ENCODE assay signal across 8 cellular contexts in genomic region chr16:81889896-81890634, GRCh38.
DNase-seq lines count a peak whose midpoint lies in the region; ATAC-seq, FAIRE-seq and TF ChIP-seq lines count a peak whose summit lies in the region.
"Had no signal": no experiment of that assay in that cellular context is flagged by ENCODE, and none has a peak within 500 bp of the region (broad histone marks: within the 10 kb centered on the region; RNA-seq: fewer than 3 reads in every experiment).

No MANE protein-coding gene starts in this region.

- no peaks in the 10 kb centered on the region for H3K4me1 Mint-ChIP-seq in activated T-helper 17 cell treated with anti-CD3 and anti-CD28 coated beads, Interleukin-2, amount 50 U/mL, for 72 hours

- TF ChIP-seq POLR2A in uterus (IDR thresholded peaks at IDR 0.05), result no peak

- FAIRE-seq in frontal cortex (lab: Jason Lieb, UNC) (no peak), pancreas (lab: Jason Lieb, UNC) (no peak)
- FAIRE-seq: endometrium had no signal

- no peak overlapping the region for H3K27ac Mint-ChIP-seq in activated T-helper 17 cell treated with anti-CD3 and anti-CD28 coated beads, Interleukin-2, amount 50 U/mL, for 72 hours

- H3K27me3 ChIP-seq in GM06990 (replicated peaks; ENCODE audit: control insufficient read depth, insufficient read depth, low read length), result no peaks in the 10 kb centered on the region
- H3K27me3 ChIP-seq in HL-60 (ENCODE audit: insufficient read depth, poor library complexity, severe bottlenecking), result no peaks in the 10 kb centered on the region
- H3K27me3 ChIP-seq in pancreas, result no peaks in the 10 kb centered on the region
- no peaks in the 10 kb centered on the region for H3K27me3 ChIP-seq in uterus

- H3K36me3 ChIP-seq in GM06990 (ENCODE audit: control insufficient read depth, insufficient read depth, low read length), result peaks cover 41% of the 10 kb centered on the region
- no peaks in the 10 kb centered on the region for H3K36me3 ChIP-seq in pancreas
- no peaks in the 10 kb centered on the region for H3K36me3 ChIP-seq in uterus

- H3K9me3 ChIP-seq in pancreas, result no peaks in the 10 kb centered on the region
- no peaks in the 10 kb centered on the region for H3K9me3 ChIP-seq in uterus

- WGBS in pancreas, 2 donors, result 58 to 71% methylated on average over 11 of the region's 11 CpGs

- ATAC-seq in activated T-helper 17 cell treated with anti-CD3 and anti-CD28 coated beads, Interleukin-2, amount 50 U/mL, for 72 hours (replicated peaks), result peak; percentile 72
- ATAC-seq in pancreas, result peak; percentile 50 to 94 (median 90)

- no peaks in the 10 kb centered on the region for H3K36me3 Mint-ChIP-seq in activated T-helper 17 cell treated with anti-CD3 and anti-CD28 coated beads, Interleukin-2, amount 50 U/mL, for 72 hours (ENCODE audit: low read depth)

- H3K4me3 Mint-ChIP-seq in activated T-helper 17 cell treated with anti-CD3 and anti-CD28 coated beads, Interleukin-2, amount 50 U/mL, for 72 hours, result no peak overlapping the region

- intact Hi-C loops in pancreas (cut with DNase I) (no loop called here), uterus (cut with DNase I; ENCODE audit: low total_unique reads) (no loop called here)

- H3K27me3 Mint-ChIP-seq in activated T-helper 17 cell treated with anti-CD3 and anti-CD28 coated beads, Interleukin-2, amount 50 U/mL, for 72 hours, result peaks cover 3% of the 10 kb centered on the region

- DNase-seq in GM06990 (ENCODE audit: extremely low read depth, insufficient read length) (no peak), HL-60 (ENCODE audit: low read depth in 1 of 2, low spot score in 1 of 2) (peak; percentile 39 to 69), RKO (ENCODE audit: low spot score) (peak; percentile 68), frontal cortex (ENCODE audit: low spot score in 2 of 2) (peak; percentile 38 to 66), pancreas (peak in 4 of 6 donors; percentile 28 to 69 (median 37)), uterus (peak; percentile 26 to 35)

- TF ChIP-seq CTCF in GM06990 (IDR thresholded peaks at IDR 0.05; ENCODE audit: insufficient read depth, low read length, poor library complexity, severe bottlenecking) (peak; percentile 88), HL-60 (IDR thresholded peaks at IDR 0.05; ENCODE audit: insufficient read depth, low read length) (peak; percentile 95), pancreas (IDR thresholded peaks at IDR 0.05) (peak; percentile 67 to 91 (median 72)), uterus (IDR thresholded peaks at IDR 0.05) (peak; percentile 58 to 78 (median 68))

- no peaks in the 10 kb centered on the region for H3K9me3 Mint-ChIP-seq in activated T-helper 17 cell treated with anti-CD3 and anti-CD28 coated beads, Interleukin-2, amount 50 U/mL, for 72 hours

- 0 out of 2 replicates have a peak overlapping the region, but pooled peaks have one; percentile 17 for H3K27ac ChIP-seq in HL-60 (replicated peaks)
- H3K27ac ChIP-seq in pancreas, result no peak overlapping the region
- H3K27ac ChIP-seq in uterus, result no peak overlapping the region

- H3K4me1 ChIP-seq in pancreas (no peaks in the 10 kb centered on the region), uterus (no peaks in the 10 kb centered on the region)

- no peak overlapping the region for H3K4me3 ChIP-seq in GM06990 (replicated peaks; ENCODE audit: low read depth, low read length)
- H3K4me3 ChIP-seq in HL-60 (replicated peaks; ENCODE audit: insufficient read depth, low read length), result no peak overlapping the region
- H3K4me3 ChIP-seq in pancreas, result no peak overlapping the region
- no peak overlapping the region for H3K4me3 ChIP-seq in uterus
